ENCODE assay signal across 14 cellular contexts in the genomic region with DNA sequence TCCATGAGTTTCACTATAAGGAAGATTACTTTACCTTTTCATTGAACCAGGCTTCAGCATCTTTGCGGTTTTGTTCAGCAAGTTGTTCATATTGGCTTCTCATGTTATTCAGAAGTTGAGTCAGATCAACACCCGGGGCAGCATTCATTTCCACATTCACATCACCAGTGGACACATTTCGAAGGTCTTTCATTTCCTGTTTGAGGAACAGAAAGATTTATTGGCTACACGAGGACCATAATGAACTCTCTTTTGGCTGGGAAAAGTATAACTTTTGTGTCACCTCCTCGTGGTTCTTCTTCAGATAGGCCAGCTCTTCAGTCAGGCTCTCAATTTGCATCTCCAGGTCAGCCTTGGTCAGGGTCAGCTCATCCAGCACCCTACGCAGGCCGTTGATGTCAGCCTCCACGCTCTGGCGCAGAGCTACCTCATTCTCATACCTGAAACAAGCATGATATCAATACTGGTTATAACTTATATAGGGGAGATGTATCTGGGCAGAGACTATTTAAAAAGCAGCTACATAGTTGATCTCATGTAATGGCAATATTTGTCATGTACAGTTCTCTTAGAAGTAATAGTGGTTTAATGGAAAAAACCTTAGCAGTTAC. TPM values are rescaled to one million over a fixed set of nuclear protein-coding genes. Genes with fewer than 3 reads are reported as not detected.
DNase-seq lines count a peak whose midpoint lies in the region; ATAC-seq and TF ChIP-seq lines count a peak whose summit lies in the region.
"Had no signal": no experiment of that assay in that cellular context is flagged by ENCODE, and none has a peak within 500 bp of the region (broad histone marks: within the 10 kb centered on the region; RNA-seq: fewer than 3 reads in every experiment).

No MANE protein-coding gene starts in this region.

- POLR2A ChIA-PET in activated B cell treated with CpG ODN at 0.5 μM for 24 hours (lab: Charles Lee), result interaction anchor here (0.8 to 3.5 kb wide), 3 partner anchors 92 to 869 kb away, joined by 3 to 25 read pairs (median 4); a partner anchor contains a TSS

- H3K9me3 Mint-ChIP-seq in stimulated activated naive CD8-positive, alpha-beta T cell treated with anti-CD3 and anti-CD28 coated beads, Interleukin-15, Interleukin-2, amounts not matched to agents 100 ng/mL and 50 ng/mL, for 24 hours, result no peaks in the 10 kb centered on the region
- peaks cover 5% of the 10 kb centered on the region for H3K9me3 Mint-ChIP-seq in activated B cell treated with CpG ODN at 0.5 μM for 24 hours
- H3K9me3 Mint-ChIP-seq in memory B cell, result peaks cover 5% of the 10 kb centered on the region

- intact Hi-C loops in activated B cell treated with CpG ODN at 0.5 μM for 24 hours (cut with micrococcal nuclease) (no loop called here), tibial artery (cut with DNase I; ENCODE audit: low total_unique reads) (no loop called here)

- TF ChIP-seq CTCF in activated B cell treated with CpG ODN at 0.5 μM for 24 hours (IDR thresholded peaks at IDR 0.05) (no peak), tibial artery (IDR thresholded peaks at IDR 0.05) (no peak)

- DNase-seq in stimulated activated naive CD8-positive, alpha-beta T cell treated with anti-CD3 and anti-CD28 coated beads, Interleukin-15, Interleukin-2, amounts not matched to agents 100 U/mL and 50 U/mL, for 24 hours, result no peak
- DNase-seq in activated B cell treated with CpG ODN at 0.5 μM for 24 hours (no peak), memory B cell (ENCODE audit: low spot score in 2 of 2) (no peak), tibial artery (no peak), amniotic stem cell (lab: John Stamatoyannopoulos, UW) (no peak), NCI-H1417 treated with DMSO at 0.1 percent for 48 hours (lab: John Stamatoyannopoulos, UW) (no peak), NCI-H226 (no peak)
- DNase-seq: activated effector memory CD4-positive, alpha-beta T cell treated with Interleukin-2 at 50 U/mL for 16 hours; islet precursor cell; NCI-H526 had no signal

- no peak overlapping the region for H3K4me3 ChIP-seq in tibial artery

- ATAC-seq in stimulated activated naive CD8-positive, alpha-beta T cell treated with anti-CD3 and anti-CD28 coated beads, Interleukin-15, Interleukin-2, amounts not matched to agents 100 U/mL and 50 U/mL, for 24 hours, result no peak
- ATAC-seq in activated B cell treated with CpG ODN at 0.5 μM for 24 hours (ENCODE audit: low read depth), result no peak
- ATAC-seq in memory B cell (ENCODE audit: low read depth), result no peak

- no peak overlapping the region for H3K27ac ChIP-seq in tibial artery
- H3K27ac ChIP-seq: KMS-11 had no signal

- no peaks in the 10 kb centered on the region for H3K27me3 ChIP-seq in tibial artery

- H3K36me3 Mint-ChIP-seq in stimulated activated naive CD8-positive, alpha-beta T cell treated with anti-CD3 and anti-CD28 coated beads, Interleukin-15, Interleukin-2, amounts not matched to agents 100 ng/mL and 50 ng/mL, for 24 hours (ENCODE audit: low read depth), result peaks cover 41% of the 10 kb centered on the region
- peaks cover 33% of the 10 kb centered on the region for H3K36me3 Mint-ChIP-seq in activated B cell treated with CpG ODN at 0.5 μM for 24 hours (ENCODE audit: low read depth)
- H3K36me3 Mint-ChIP-seq in memory B cell, result peaks cover 19% of the 10 kb centered on the region

- H3K4me1 ChIP-seq in tibial artery, result peaks cover 0 to 14% (median 3%) of the 10 kb centered on the region in 4 donors

- H3K27me3 Mint-ChIP-seq in stimulated activated naive CD8-positive, alpha-beta T cell treated with anti-CD3 and anti-CD28 coated beads, Interleukin-15, Interleukin-2, amounts not matched to agents 100 ng/mL and 50 ng/mL, for 24 hours, result peaks cover 7% of the 10 kb centered on the region
- H3K27me3 Mint-ChIP-seq in activated B cell treated with CpG ODN at 0.5 μM for 24 hours (peaks cover 2% of the 10 kb centered on the region), memory B cell (peaks cover 1% of the 10 kb centered on the region)

- peaks cover 0 to 14% (median 11%) of the 10 kb centered on the region in 3 donors for H3K36me3 ChIP-seq in tibial artery

- peak overlapping the region; percentile 87 for H3K4me3 Mint-ChIP-seq in stimulated activated naive CD8-positive, alpha-beta T cell treated with anti-CD3 and anti-CD28 coated beads, Interleukin-15, Interleukin-2, amounts not matched to agents 100 ng/mL and 50 ng/mL, for 24 hours
- H3K4me3 Mint-ChIP-seq in activated B cell treated with CpG ODN at 0.5 μM for 24 hours (peak overlapping the region; percentile 35), memory B cell (peak overlapping the region; percentile 8)

- CTCF ChIA-PET in activated B cell treated with CpG ODN at 0.5 μM for 24 hours (lab: Charles Lee), result interaction anchor here (0.7 kb wide), 1 partner anchor 828 kb away, joined by 3 read pairs; no protein-coding TSS in a partner anchor

- peaks cover 31% of the 10 kb centered on the region for H3K4me1 Mint-ChIP-seq in stimulated activated naive CD8-positive, alpha-beta T cell treated with anti-CD3 and anti-CD28 coated beads, Interleukin-15, Interleukin-2, amounts not matched to agents 100 ng/mL and 50 ng/mL, for 24 hours (ENCODE audit: low read depth)
- H3K4me1 Mint-ChIP-seq in activated B cell treated with CpG ODN at 0.5 μM for 24 hours (peaks cover 16% of the 10 kb centered on the region), memory B cell (peaks cover 9% of the 10 kb centered on the region)

- H3K27ac Mint-ChIP-seq in stimulated activated naive CD8-positive, alpha-beta T cell treated with anti-CD3 and anti-CD28 coated beads, Interleukin-15, Interleukin-2, amounts not matched to agents 100 ng/mL and 50 ng/mL, for 24 hours, result peak overlapping the region; percentile 47
- H3K27ac Mint-ChIP-seq in activated B cell treated with CpG ODN at 0.5 μM for 24 hours (no peak overlapping the region), memory B cell (no peak overlapping the region)

- H3K9me3 ChIP-seq in tibial artery, result no peaks in the 10 kb centered on the region

RNA-seq across cellular contexts. Expression of a gene that starts 2.1 kb away (rescaled TPM):
- 40.7 and 46.7 TPM in 2 replicates for total RNA-seq in activated B cell treated with CpG ODN at 0.5 μM for 24 hours

RNA-seq across cellular contexts. Expression of a gene that starts 20.6 kb away (rescaled TPM):
- not detected in 2 replicates for total RNA-seq in activated B cell treated with CpG ODN at 0.5 μM for 24 hours
- total RNA-seq: endothelial cell of umbilical vein; T-helper 1 cell treated with Interleukin-12 subunit alpha and Interleukin-12 subunit beta and Interleukin-4 antibody, amounts not matched to agents 30 ng/mL and 1 ng/mL, for 36 hours had no signal

RNA-seq across cellular contexts. Expression of a gene that starts 38.0 kb away (rescaled TPM):
- not detected in 2 replicates for total RNA-seq in activated B cell treated with CpG ODN at 0.5 μM for 24 hours
- total RNA-seq: endothelial cell of umbilical vein; T-helper 1 cell treated with Interleukin-12 subunit alpha and Interleukin-12 subunit beta and Interleukin-4 antibody, amounts not matched to agents 30 ng/mL and 1 ng/mL, for 36 hours had no signal

RNA-seq across cellular contexts. Expression of a gene that starts 46.7 kb away (rescaled TPM):
- not detected in 2 replicates for total RNA-seq in activated B cell treated with CpG ODN at 0.5 μM for 24 hours
- total RNA-seq: endothelial cell of umbilical vein; T-helper 1 cell treated with Interleukin-12 subunit alpha and Interleukin-12 subunit beta and Interleukin-4 antibody, amounts not matched to agents 30 ng/mL and 1 ng/mL, for 36 hours had no signal

RNA-seq across cellular contexts. Expression of a gene that starts 48.3 kb away (rescaled TPM):
- total RNA-seq in activated B cell treated with CpG ODN at 0.5 μM for 24 hours, result not detected in 2 replicates
- total RNA-seq: endothelial cell of umbilical vein; T-helper 1 cell treated with Interleukin-12 subunit alpha and Interleukin-12 subunit beta and Interleukin-4 antibody, amounts not matched to agents 30 ng/mL and 1 ng/mL, for 36 hours had no signal

Comparison
In these comparisons a context has a peak if more than half of its experiments do, and no peak if none do; other contexts are left out.
1. H3K4me3 Mint-ChIP-seq: peak in every context shown above with its lines; median percentile 87 in stimulated activated naive CD8-positive, alpha-beta T cell treated with anti-CD3 and anti-CD28 coated beads, Interleukin-15, Interleukin-2, amounts not matched to agents 100 ng/mL and 50 ng/mL, for 24 hours; 35 in activated B cell treated with CpG ODN at 0.5 μM for 24 hours; 8 in memory B cell.